ENCODE assay signal across 9 cellular contexts in genomic region chr9:106860731-106861584, GRCh38. TPM values are rescaled to one million over a fixed set of nuclear protein-coding genes. Genes with fewer than 3 reads are reported as not detected.
DNase-seq lines count a peak whose midpoint lies in the region; ATAC-seq and TF ChIP-seq lines count a peak whose summit lies in the region.
"Had no signal": no experiment of that assay in that cellular context is flagged by ENCODE, and none has a peak within 500 bp of the region (broad histone marks: within the 10 kb centered on the region; RNA-seq: fewer than 3 reads in every experiment).

No MANE protein-coding gene starts in this region.

- H3K4me3 ChIP-seq in retinal pigment epithelial cell (ENCODE audit: low read length): peak overlapping the region; percentile 93

- DNase-seq in NCI-H2029 treated with DMSO at 0.1 percent for 48 hours (lab: John Stamatoyannopoulos, UW) (peak; percentile 27), NCI-H2029 (lab: John Stamatoyannopoulos, UW) (no peak), left ventricle myocardium superior (peak; percentile 66), retinal pigment epithelial cell (ENCODE audit: low read depth) (no peak), HT-29 (ENCODE audit: low spot score) (no peak)
- DNase-seq: CD4-positive, CD25-positive, alpha-beta regulatory T cell had no signal

- ATAC-seq in left ventricle myocardium superior (peak; percentile 26), GM21367 (IDR thresholded peaks at IDR 0.05; ENCODE audit: unreplicated experiment) (no peak), GM21528 (IDR thresholded peaks at IDR 0.05; ENCODE audit: low FRiP score, unreplicated experiment) (no peak)

- peak overlapping the region; percentile 97 for H3K27ac ChIP-seq in VCaP

- TF ChIP-seq CTCF in VCaP (conservative IDR thresholded peaks at IDR 0.05) (no peak), retinal pigment epithelial cell (conservative IDR thresholded peaks at IDR 0.05; ENCODE audit: low read depth, low read length) (no peak)

- intact Hi-C loops in left ventricle myocardium superior (cut with micrococcal nuclease): no loop called here

RNA-seq across cellular contexts. Expression of gene ZNF462, which starts 2.0 kb away (rescaled TPM):
- total RNA-seq in left ventricle myocardium superior: 23.0 TPM
- total RNA-seq in HT-29 (2014; rRNA removed; shearing (Covaris generic)): 0.26 and 0.92 TPM in 2 replicates

Comparison
In these comparisons a context has a peak if more than half of its experiments do, and no peak if none do; other contexts are left out.
1. DNase-seq: peak in NCI-H2029 treated with DMSO at 0.1 percent for 48 hours (single experiment) and left ventricle myocardium superior (single experiment); none in NCI-H2029 (single experiment), retinal pigment epithelial cell (single experiment) and HT-29 (single experiment).
2. RNA of gene ZNF462, which starts 2.0 kb away (total RNA-seq): 23.0 TPM in left ventricle myocardium superior (single experiment); 0.26 to 0.92 TPM in HT-29; every median in the first group is over 10 times any median in the second.